1 cellular context compared by ENCODE assay signal in the genomic region with DNA sequence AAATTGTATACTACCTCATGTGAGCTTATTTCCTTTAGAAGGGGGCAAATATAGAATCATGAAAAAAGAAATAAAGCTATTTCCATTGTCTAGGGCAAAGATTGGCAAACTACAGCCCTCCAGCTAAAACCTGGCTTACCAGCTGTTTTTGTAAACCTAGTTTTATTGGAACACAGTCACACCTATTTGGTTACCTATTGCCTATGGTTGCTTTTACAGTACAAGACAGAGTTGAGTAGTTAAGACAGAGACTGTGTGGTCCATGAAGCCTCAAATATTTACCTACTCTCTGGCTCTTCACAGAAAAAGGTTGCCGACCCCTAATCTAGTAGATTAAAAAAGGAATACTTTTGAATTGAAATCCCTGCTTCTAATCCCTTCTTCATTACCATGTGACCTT.
TF ChIP-seq lines count a peak whose summit lies in the region.

No MANE protein-coding gene starts in this region.

TF ChIP-seq in HepG2, 621 proteins besides CTCF, POLR2A, EP300 and RAD21 (continued from another document):
- TF ChIP-seq, protein P1, sequence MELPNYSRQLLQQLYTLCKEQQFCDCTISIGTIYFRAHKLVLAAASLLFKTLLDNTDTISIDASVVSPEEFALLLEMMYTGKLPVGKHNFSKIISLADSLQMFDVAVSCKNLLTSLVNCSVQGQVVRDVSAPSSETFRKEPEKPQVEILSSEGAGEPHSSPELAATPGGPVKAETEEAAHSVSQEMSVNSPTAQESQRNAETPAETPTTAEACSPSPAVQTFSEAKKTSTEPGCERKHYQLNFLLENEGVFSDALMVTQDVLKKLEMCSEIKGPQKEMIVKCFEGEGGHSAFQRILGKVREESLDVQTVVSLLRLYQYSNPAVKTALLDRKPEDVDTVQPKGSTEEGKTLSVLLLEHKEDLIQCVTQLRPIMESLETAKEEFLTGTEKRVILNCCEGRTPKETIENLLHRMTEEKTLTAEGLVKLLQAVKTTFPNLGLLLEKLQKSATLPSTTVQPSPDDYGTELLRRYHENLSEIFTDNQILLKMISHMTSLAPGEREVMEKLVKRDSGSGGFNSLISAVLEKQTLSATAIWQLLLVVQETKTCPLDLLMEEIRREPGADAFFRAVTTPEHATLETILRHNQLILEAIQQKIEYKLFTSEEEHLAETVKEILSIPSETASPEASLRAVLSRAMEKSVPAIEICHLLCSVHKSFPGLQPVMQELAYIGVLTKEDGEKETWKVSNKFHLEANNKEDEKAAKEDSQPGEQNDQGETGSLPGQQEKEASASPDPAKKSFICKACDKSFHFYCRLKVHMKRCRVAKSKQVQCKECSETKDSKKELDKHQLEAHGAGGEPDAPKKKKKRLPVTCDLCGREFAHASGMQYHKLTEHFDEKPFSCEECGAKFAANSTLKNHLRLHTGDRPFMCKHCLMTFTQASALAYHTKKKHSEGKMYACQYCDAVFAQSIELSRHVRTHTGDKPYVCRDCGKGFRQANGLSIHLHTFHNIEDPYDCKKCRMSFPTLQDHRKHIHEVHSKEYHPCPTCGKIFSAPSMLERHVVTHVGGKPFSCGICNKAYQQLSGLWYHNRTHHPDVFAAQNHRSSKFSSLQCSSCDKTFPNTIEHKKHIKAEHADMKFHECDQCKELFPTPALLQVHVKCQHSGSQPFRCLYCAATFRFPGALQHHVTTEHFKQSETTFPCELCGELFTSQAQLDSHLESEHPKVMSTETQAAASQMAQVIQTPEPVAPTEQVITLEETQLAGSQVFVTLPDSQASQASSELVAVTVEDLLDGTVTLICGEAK (IDR thresholded peaks at IDR 0.05), result no peak
- TF ChIP-seq, protein P1 (CRISPR knock-in tag; IDR thresholded peaks at IDR 0.05), result no peak
- TF ChIP-seq SNAPC2 (CRISPR knock-in tag; IDR thresholded peaks at IDR 0.05) (no peak), HCFC1 (IDR thresholded peaks at IDR 0.05; ENCODE audit: low read depth, low read length) (no peak), GATAD1 (CRISPR knock-in tag; IDR thresholded peaks at IDR 0.05) (no peak)
- TF ChIP-seq, protein P2, sequence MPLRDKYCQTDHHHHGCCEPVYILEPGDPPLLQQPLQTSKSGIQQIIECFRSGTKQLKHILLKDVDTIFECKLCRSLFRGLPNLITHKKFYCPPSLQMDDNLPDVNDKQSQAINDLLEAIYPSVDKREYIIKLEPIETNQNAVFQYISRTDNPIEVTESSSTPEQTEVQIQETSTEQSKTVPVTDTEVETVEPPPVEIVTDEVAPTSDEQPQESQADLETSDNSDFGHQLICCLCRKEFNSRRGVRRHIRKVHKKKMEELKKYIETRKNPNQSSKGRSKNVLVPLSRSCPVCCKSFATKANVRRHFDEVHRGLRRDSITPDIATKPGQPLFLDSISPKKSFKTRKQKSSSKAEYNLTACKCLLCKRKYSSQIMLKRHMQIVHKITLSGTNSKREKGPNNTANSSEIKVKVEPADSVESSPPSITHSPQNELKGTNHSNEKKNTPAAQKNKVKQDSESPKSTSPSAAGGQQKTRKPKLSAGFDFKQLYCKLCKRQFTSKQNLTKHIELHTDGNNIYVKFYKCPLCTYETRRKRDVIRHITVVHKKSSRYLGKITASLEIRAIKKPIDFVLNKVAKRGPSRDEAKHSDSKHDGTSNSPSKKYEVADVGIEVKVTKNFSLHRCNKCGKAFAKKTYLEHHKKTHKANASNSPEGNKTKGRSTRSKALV (CRISPR knock-in tag; IDR thresholded peaks at IDR 0.05), result no peak
TF ChIP-seq in HepG2: peak in this region for 0.
